In genomic region chrX:46295963-46296362, GRCh38 we compare ENCODE assay signal across 35 cellular contexts.
"Had no signal": no experiment of that assay in that cellular context is flagged by ENCODE, and none has a peak within 500 bp of the region (broad histone marks: within the 10 kb centered on the region; RNA-seq: fewer than 3 reads in every experiment).

No MANE protein-coding gene starts in this region.

- H3K9me3 ChIP-seq: ascending aorta, body of pancreas, breast epithelium had no signal

- DNase-seq: activated B cell treated with CpG ODN at 0.5 μM for 24 hours; activated CD4-positive, alpha-beta memory T cell treated with anti-CD3 and anti-CD28 coated beads, Interleukin-2, amount 10 ng/mL, durations not matched to agents 7 days and 5 days; activated CD4-positive, alpha-beta T cell treated with anti-CD3 and anti-CD28 coated beads for 4 hours; activated CD4-positive, alpha-beta T cell treated with anti-CD3 and anti-CD28 coated beads, Interleukin-2, amount 10 ng/mL, durations not matched to agents 7 days and 5 days; activated CD4-positive, alpha-beta T cell treated with anti-CD3 and anti-CD28 coated beads, Interleukin-2, amount 50 U/mL, for 48 hours; activated CD4-positive, CD25-positive, alpha-beta regulatory T cell treated with anti-CD3 and anti-CD28 coated beads, Interleukin-2, amount 50 U/mL, for 72 hours; activated CD8-positive, alpha-beta memory T cell treated with anti-CD3 and anti-CD28 coated beads for 24 hours; activated CD8-positive, alpha-beta memory T cell treated with anti-CD3 and anti-CD28 coated beads, Interleukin-2, amount 10 ng/mL, durations not matched to agents 7 days and 5 days; activated CD8-positive, alpha-beta memory T cell treated with anti-CD3 and anti-CD28 coated beads, Interleukin-2, amount 50 U/mL, for 48 hours; activated CD8-positive, alpha-beta T cell treated with anti-CD3 and anti-CD28 coated beads, Interleukin-2, amount 10 ng/mL, durations not matched to agents 7 days and 5 days; activated effector memory CD4-positive, alpha-beta T cell treated with Interleukin-2 at 50 U/mL for 16 hours; activated gamma-delta T cell; activated naive CD4-positive, alpha-beta T cell treated with anti-CD3 and anti-CD28 coated beads for 36 hours; activated naive CD4-positive, alpha-beta T cell treated with anti-CD3 and anti-CD28 coated beads, Interleukin-2, amount 50 U/mL, for 16 hours; activated naive CD8-positive, alpha-beta T cell treated with anti-CD3 and anti-CD28 coated beads, Interleukin-2, amount 10 ng/mL, durations not matched to agents 7 days and 5 days; activated naive CD8-positive, alpha-beta T cell treated with anti-CD3 and anti-CD28 coated beads, Interleukin-2, amount 50 U/mL, for 24 hours; activated T-cell treated with anti-CD3 and anti-CD28 coated beads, Interleukin-2, amount 50 U/mL, for 24 hours; activated T-cell treated with anti-CD3 and anti-CD28 coated beads, Interleukin-2, amount 50 U/mL, for 48 hours; amygdala; anterior cingulate cortex; body of pancreas; brain microvascular endothelial cell; central memory CD4-positive, alpha-beta T cell; T-helper 1 cell; T-helper 2 cell; T-helper 9 cell had no signal

- H3K36me3 ChIP-seq: ascending aorta, brain microvascular endothelial cell, breast epithelium had no signal

- H3K27me3 ChIP-seq: ascending aorta, body of pancreas, brain microvascular endothelial cell had no signal

- ATAC-seq: activated CD8-positive, alpha-beta memory T cell treated with anti-CD3 and anti-CD28 coated beads, Interleukin-2, amount 10 ng/mL, durations not matched to agents 7 days and 5 days; activated CD8-positive, alpha-beta T cell treated with anti-CD3 and anti-CD28 coated beads, Interleukin-2, amount 10 ng/mL, durations not matched to agents 7 days and 5 days; activated naive CD8-positive, alpha-beta T cell treated with anti-CD3 and anti-CD28 coated beads, Interleukin-2, amount 50 U/mL, for 24 hours; body of pancreas had no signal

- H3K27me3 Mint-ChIP-seq: activated CD4-positive, alpha-beta memory T cell treated with anti-CD3 and anti-CD28 coated beads, Interleukin-2, amount 10 ng/mL, durations not matched to agents 7 days and 5 days; activated CD4-positive, alpha-beta T cell treated with anti-CD3 and anti-CD28 coated beads, Interleukin-2, amount 10 ng/mL, durations not matched to agents 7 days and 5 days; activated naive CD8-positive, alpha-beta T cell; activated naive CD8-positive, alpha-beta T cell treated with anti-CD3 and anti-CD28 coated beads, Interleukin-2, amount 10 ng/mL, durations not matched to agents 7 days and 5 days; activated naive CD8-positive, alpha-beta T cell treated with anti-CD3 and anti-CD28 coated beads, Interleukin-2, amount 50 U/mL, for 24 hours had no signal

- H3K27ac ChIP-seq: ascending aorta, body of pancreas, brain microvascular endothelial cell, breast epithelium, VCaP had no signal

- FAIRE-seq: colon, TTC549 had no signal

- H3K4me3 Mint-ChIP-seq: activated B cell treated with CpG ODN at 0.5 μM for 24 hours; activated CD4-positive, alpha-beta memory T cell treated with anti-CD3 and anti-CD28 coated beads, Interleukin-2, amount 10 ng/mL, durations not matched to agents 7 days and 5 days; activated CD4-positive, alpha-beta T cell treated with anti-CD3 and anti-CD28 coated beads, Interleukin-2, amount 10 ng/mL, durations not matched to agents 7 days and 5 days; activated CD8-positive, alpha-beta memory T cell treated with anti-CD3 and anti-CD28 coated beads, Interleukin-2, amount 10 ng/mL, durations not matched to agents 7 days and 5 days; activated CD8-positive, alpha-beta T cell treated with anti-CD3 and anti-CD28 coated beads, Interleukin-2, amount 10 ng/mL, durations not matched to agents 7 days and 5 days; activated naive CD4-positive, alpha-beta T cell treated with anti-CD3 and anti-CD28 coated beads for 36 hours; activated naive CD8-positive, alpha-beta T cell; activated naive CD8-positive, alpha-beta T cell treated with anti-CD3 and anti-CD28 coated beads, Interleukin-2, amount 10 ng/mL, durations not matched to agents 7 days and 5 days; activated naive CD8-positive, alpha-beta T cell treated with anti-CD3 and anti-CD28 coated beads, Interleukin-2, amount 50 U/mL, for 24 hours; activated T-cell treated with anti-CD3 and anti-CD28 coated beads, Interleukin-2, amount 50 U/mL, for 24 hours; T-helper 1 cell treated with Interleukin-12 subunit alpha and Interleukin-12 subunit beta and Interleukin-4 antibody, amounts not matched to agents 30 μg/mL and 1 μg/mL, for 36 hours; T-helper 2 cell treated with Interferon-gamma antibody and Interleukin-4, amounts not matched to agents 5 μg/mL and 100 μg/mL, for 36 hours had no signal

- H3K27ac Mint-ChIP-seq: activated B cell treated with CpG ODN at 0.5 μM for 24 hours; activated CD4-positive, alpha-beta memory T cell treated with anti-CD3 and anti-CD28 coated beads, Interleukin-2, amount 10 ng/mL, durations not matched to agents 7 days and 5 days; activated CD4-positive, alpha-beta T cell treated with anti-CD3 and anti-CD28 coated beads, Interleukin-2, amount 10 ng/mL, durations not matched to agents 7 days and 5 days; activated CD8-positive, alpha-beta memory T cell treated with anti-CD3 and anti-CD28 coated beads, Interleukin-2, amount 10 ng/mL, durations not matched to agents 7 days and 5 days; activated CD8-positive, alpha-beta T cell treated with anti-CD3 and anti-CD28 coated beads, Interleukin-2, amount 10 ng/mL, durations not matched to agents 7 days and 5 days; activated naive CD4-positive, alpha-beta T cell treated with anti-CD3 and anti-CD28 coated beads for 36 hours; activated naive CD8-positive, alpha-beta T cell; activated naive CD8-positive, alpha-beta T cell treated with anti-CD3 and anti-CD28 coated beads, Interleukin-2, amount 10 ng/mL, durations not matched to agents 7 days and 5 days; activated naive CD8-positive, alpha-beta T cell treated with anti-CD3 and anti-CD28 coated beads, Interleukin-2, amount 50 U/mL, for 24 hours; activated T-cell treated with anti-CD3 and anti-CD28 coated beads, Interleukin-2, amount 50 U/mL, for 24 hours; activated T-helper 2 cell treated with anti-CD3 and anti-CD28 coated beads, Interferon-gamma antibody, Interleukin-2, Interleukin-4, amounts not matched to agents 10 μg/mL and 5 μg/mL and 100 μg/mL, durations not matched to agents 14 hours and 24 hours and 36 hours; T-helper 1 cell treated with Interleukin-12 subunit alpha and Interleukin-12 subunit beta and Interleukin-4 antibody, amounts not matched to agents 30 μg/mL and 1 μg/mL, for 36 hours; T-helper 2 cell treated with Interferon-gamma antibody and Interleukin-4, amounts not matched to agents 5 μg/mL and 100 μg/mL, for 36 hours had no signal

- H3K36me3 Mint-ChIP-seq: activated CD8-positive, alpha-beta memory T cell treated with anti-CD3 and anti-CD28 coated beads, Interleukin-2, amount 10 ng/mL, durations not matched to agents 7 days and 5 days; activated naive CD8-positive, alpha-beta T cell; activated naive CD8-positive, alpha-beta T cell treated with anti-CD3 and anti-CD28 coated beads, Interleukin-2, amount 10 ng/mL, durations not matched to agents 7 days and 5 days had no signal

- H3K4me1 Mint-ChIP-seq: activated B cell treated with CpG ODN at 0.5 μM for 24 hours; activated CD4-positive, alpha-beta memory T cell treated with anti-CD3 and anti-CD28 coated beads, Interleukin-2, amount 10 ng/mL, durations not matched to agents 7 days and 5 days; activated CD4-positive, alpha-beta T cell treated with anti-CD3 and anti-CD28 coated beads, Interleukin-2, amount 10 ng/mL, durations not matched to agents 7 days and 5 days; activated CD8-positive, alpha-beta memory T cell treated with anti-CD3 and anti-CD28 coated beads, Interleukin-2, amount 10 ng/mL, durations not matched to agents 7 days and 5 days; activated naive CD8-positive, alpha-beta T cell treated with anti-CD3 and anti-CD28 coated beads, Interleukin-2, amount 10 ng/mL, durations not matched to agents 7 days and 5 days had no signal

- H3K9me3 Mint-ChIP-seq: activated B cell treated with CpG ODN at 0.5 μM for 24 hours; activated CD4-positive, alpha-beta memory T cell treated with anti-CD3 and anti-CD28 coated beads, Interleukin-2, amount 10 ng/mL, durations not matched to agents 7 days and 5 days; activated CD4-positive, alpha-beta T cell treated with anti-CD3 and anti-CD28 coated beads, Interleukin-2, amount 10 ng/mL, durations not matched to agents 7 days and 5 days; activated naive CD4-positive, alpha-beta T cell treated with anti-CD3 and anti-CD28 coated beads for 36 hours; activated naive CD8-positive, alpha-beta T cell treated with anti-CD3 and anti-CD28 coated beads, Interleukin-2, amount 50 U/mL, for 24 hours; activated T-cell treated with anti-CD3 and anti-CD28 coated beads, Interleukin-2, amount 50 U/mL, for 24 hours; activated T-helper 2 cell treated with anti-CD3 and anti-CD28 coated beads, Interferon-gamma antibody, Interleukin-2, Interleukin-4, amounts not matched to agents 10 μg/mL and 5 μg/mL and 100 μg/mL, durations not matched to agents 14 hours and 24 hours and 36 hours; T-helper 1 cell treated with Interleukin-12 subunit alpha and Interleukin-12 subunit beta and Interleukin-4 antibody, amounts not matched to agents 30 μg/mL and 1 μg/mL, for 36 hours; T-helper 2 cell treated with Interferon-gamma antibody and Interleukin-4, amounts not matched to agents 5 μg/mL and 100 μg/mL, for 36 hours had no signal

- H3K4me3 ChIP-seq: ascending aorta, body of pancreas, breast epithelium had no signal

- H3K4me1 ChIP-seq: ascending aorta, body of pancreas, breast epithelium had no signal
